In genomic region chr5:102511666-102512065, GRCh38 we compare ENCODE assay signal across 14 cellular contexts. TPM values are rescaled to one million over a fixed set of nuclear protein-coding genes. Genes with fewer than 3 reads are reported as not detected.
A peak's percentile ranks its signal among the peaks of the same experiment; 100 is the strongest.
DNase-seq lines count a peak whose midpoint lies in the region; ATAC-seq and TF ChIP-seq lines count a peak whose summit lies in the region.
"Had no signal": no experiment of that assay in that cellular context is flagged by ENCODE, and none has a peak within 500 bp of the region (broad histone marks: within the 10 kb centered on the region; RNA-seq: fewer than 3 reads in every experiment).

No MANE protein-coding gene starts in this region.

- no peak overlapping the region for H3K9ac ChIP-seq in adipocyte (ENCODE audit: low read length)

- TF ChIP-seq EP300 in sigmoid colon (IDR thresholded peaks at IDR 0.05), result no peak

- H3K4me3 ChIP-seq in adipocyte (ENCODE audit: low read length) (peak overlapping the region; percentile 2), skeletal muscle cell (ENCODE audit: low read depth, low read length) (no peak overlapping the region), sigmoid colon (no peak overlapping the region)

- no peak for TF ChIP-seq POLR2A in sigmoid colon (IDR thresholded peaks at IDR 0.05)

- no peak overlapping the region for H3K27ac Mint-ChIP-seq in HFFc6
- H3K27ac Mint-ChIP-seq: activated naive CD8-positive, alpha-beta T cell treated with anti-CD3 and anti-CD28 coated beads, Interleukin-2, amount 10 ng/mL, durations not matched to agents 7 days and 5 days had no signal

- TF ChIP-seq CTCF in HFFc6 (IDR thresholded peaks at IDR 0.05) (no peak), sigmoid colon (IDR thresholded peaks at IDR 0.05) (no peak)

- ATAC-seq in HG03457 (IDR thresholded peaks at IDR 0.05; ENCODE audit: unreplicated experiment), result no peak

- H3K4me1 ChIP-seq in adipocyte (ENCODE audit: control insufficient read depth, insufficient read depth, low read length), result peaks cover 16% of the 10 kb centered on the region
- H3K4me1 ChIP-seq in sigmoid colon, result peaks cover 0 to 11% (median 5%) of the 10 kb centered on the region in 4 donors

- no peaks in the 10 kb centered on the region for H3K4me1 Mint-ChIP-seq in HFFc6 (ENCODE audit: low read depth)
- H3K4me1 Mint-ChIP-seq: activated naive CD8-positive, alpha-beta T cell treated with anti-CD3 and anti-CD28 coated beads, Interleukin-2, amount 10 ng/mL, durations not matched to agents 7 days and 5 days; neural crest cell had no signal

- intact Hi-C loops in sigmoid colon (cut with DNase I), result no loop called here

- no peaks in the 10 kb centered on the region for H3K36me3 Mint-ChIP-seq in HFFc6 (ENCODE audit: low read depth)
- H3K36me3 Mint-ChIP-seq: activated naive CD8-positive, alpha-beta T cell treated with anti-CD3 and anti-CD28 coated beads, Interleukin-2, amount 10 ng/mL, durations not matched to agents 7 days and 5 days had no signal

- H3K27ac ChIP-seq in sigmoid colon, result no peak overlapping the region

- H3K27me3 ChIP-seq in adipocyte (replicated peaks; ENCODE audit: control insufficient read depth, insufficient read depth, low read length), result no peaks in the 10 kb centered on the region
- no peaks in the 10 kb centered on the region for H3K27me3 ChIP-seq in sigmoid colon

- H3K27me3 Mint-ChIP-seq in HFFc6 (ENCODE audit: insufficient read depth), result peaks cover 2% of the 10 kb centered on the region; the same call in 1 of the 2 replicates
- H3K27me3 Mint-ChIP-seq: activated naive CD8-positive, alpha-beta T cell treated with anti-CD3 and anti-CD28 coated beads, Interleukin-2, amount 10 ng/mL, durations not matched to agents 7 days and 5 days had no signal

- DNase-seq in HFFc6 (peak; percentile 7), adipocyte (ENCODE audit: low read depth) (peak; percentile 82), glomerular visceral epithelial cell (ENCODE audit: extremely low spot score) (peak; percentile 72), skeletal muscle cell (ENCODE audit: low read depth) (peak; percentile 71), GM19238 (ENCODE audit: insufficient read length, low spot score) (no peak), NCI-H2081 treated with DMSO at 0.1 percent for 48 hours (lab: John Stamatoyannopoulos, UW) (no peak), sigmoid colon (no peak)
- DNase-seq: activated naive CD8-positive, alpha-beta T cell treated with anti-CD3 and anti-CD28 coated beads, Interleukin-2, amount 10 ng/mL, durations not matched to agents 7 days and 5 days; NCI-H1105; stimulated activated CD4-positive, alpha-beta T cell treated with anti-CD3 and anti-CD28 coated beads, Interleukin-2, amount 100 ng/mL, for 48 hours had no signal

- H3K9me3 ChIP-seq in adipocyte (ENCODE audit: control insufficient read depth, low read length) (no peaks in the 10 kb centered on the region), sigmoid colon (peaks cover 0 to 3% (median 0%) of the 10 kb centered on the region in 4 donors)

- 48 to 55% methylated on average over 4 of the region's 4 CpGs for WGBS in sigmoid colon, 2 donors

- no peak overlapping the region for H3K4me3 Mint-ChIP-seq in HFFc6
- H3K4me3 Mint-ChIP-seq: activated naive CD8-positive, alpha-beta T cell treated with anti-CD3 and anti-CD28 coated beads, Interleukin-2, amount 10 ng/mL, durations not matched to agents 7 days and 5 days; neural crest cell had no signal

- no peaks in the 10 kb centered on the region for H3K9me3 Mint-ChIP-seq in HFFc6
- H3K9me3 Mint-ChIP-seq: activated naive CD8-positive, alpha-beta T cell treated with anti-CD3 and anti-CD28 coated beads, Interleukin-2, amount 10 ng/mL, durations not matched to agents 7 days and 5 days; neural crest cell had no signal

- no peaks in the 10 kb centered on the region for H3K36me3 ChIP-seq in adipocyte (ENCODE audit: control insufficient read depth, insufficient read depth, low read length, severe bottlenecking)
- H3K36me3 ChIP-seq in sigmoid colon, result no peaks in the 10 kb centered on the region

RNA-seq across cellular contexts. Expression of gene SLCO6A1, which starts 12.9 kb away (rescaled TPM):
- total RNA-seq in HFFc6 (2021; fragmentation: NEBNext Ultra II Directional; extraction: Animal tissue kit (Norgen Biotek cat#: 25700)), result not detected
- total RNA-seq in sigmoid colon, result not detected
- polyA plus RNA-seq in sigmoid colon, result not detected
- total RNA-seq: activated CD8-positive, alpha-beta memory T cell treated with anti-CD3 and anti-CD28 coated beads for 36 hours; activated naive CD8-positive, alpha-beta T cell treated with anti-CD3 and anti-CD28 coated beads, Interleukin-2, amount 10 ng/mL, durations not matched to agents 7 days and 5 days; T-helper 1 cell treated with Interleukin-12 subunit alpha and Interleukin-12 subunit beta and Interleukin-4 antibody, amounts not matched to agents 30 ng/mL and 1 ng/mL, for 36 hours had no signal

Comparison
In these comparisons a context has a peak if more than half of its experiments do, and no peak if none do; other contexts are left out.
1. DNase-seq: peak in HFFc6 (single experiment), adipocyte (single experiment), glomerular visceral epithelial cell (single experiment) and skeletal muscle cell (single experiment); none in GM19238 (single experiment), NCI-H2081 treated with DMSO at 0.1 percent for 48 hours (single experiment) and sigmoid colon (single experiment).